11 cellular contexts compared by ENCODE assay signal in genomic region chr13:98443329-98443728, GRCh38.
A peak's percentile ranks its signal among the peaks of the same experiment; 100 is the strongest.
DNase-seq lines count a peak whose midpoint lies in the region; ATAC-seq and TF ChIP-seq lines count a peak whose summit lies in the region.
"Had no signal": no experiment of that assay in that cellular context is flagged by ENCODE, and none has a peak within 500 bp of the region (broad histone marks: within the 10 kb centered on the region; RNA-seq: fewer than 3 reads in every experiment).

No MANE protein-coding gene starts in this region.

- no peak overlapping the region for H3K27ac ChIP-seq in H9 (ENCODE audit: insufficient read length, low read depth, low read length)
- H3K27ac ChIP-seq: ovary, Peyer's patch had no signal

- no peak overlapping the region for H2AK5ac ChIP-seq in H9 (ENCODE audit: insufficient read length, low read length)

- H3K56ac ChIP-seq in H9 (ENCODE audit: insufficient read length, low read depth, low read length) = no peak overlapping the region

- no peaks in the 10 kb centered on the region for H3K23me2 ChIP-seq in H9 (ENCODE audit: insufficient read length, low read depth, low read length, poor library complexity, severe bottlenecking)

- H3K36me3 Mint-ChIP-seq in H9 (ENCODE audit: insufficient read depth in 1 of 3, low read depth in 3 of 3) (peaks cover 14 to 49% (median 46%) of the 10 kb centered on the region in 3 experiments; a peak in 6 of 7 replicates), T-helper 17 cell (ENCODE audit: low read depth) (no peaks in the 10 kb centered on the region)

- H3K4me3 Mint-ChIP-seq in H9 = no peak overlapping the region
- no peak overlapping the region for H3K4me3 Mint-ChIP-seq in T-helper 17 cell
- H3K4me3 Mint-ChIP-seq: CD14-positive monocyte had no signal

- H4K8ac ChIP-seq in H9 (replicated peaks; ENCODE audit: insufficient read length, low read depth, low read length) = no peak overlapping the region

- H2BK20ac ChIP-seq in H9 (ENCODE audit: low read depth, low read length, poor library complexity, severe bottlenecking) = no peak overlapping the region

- H2BK15ac ChIP-seq in H9 (ENCODE audit: low read depth, low read length) = no peak overlapping the region

- H4K91ac ChIP-seq in H9 (ENCODE audit: insufficient read length, low read depth, low read length) = no peak overlapping the region

- no peak overlapping the region for H2BK120ac ChIP-seq in H9 (ENCODE audit: low read depth, low read length, poor library complexity, severe bottlenecking)

- DNase-seq in A172 (ENCODE audit: low spot score) = peak; percentile 67
- DNase-seq in H9 = no peak
- DNase-seq in amniotic stem cell (lab: John Stamatoyannopoulos, UW) = peak; percentile 39
- DNase-seq in islet precursor cell = peak; percentile 95
- DNase-seq in T-helper 17 cell = no peak
- DNase-seq in GM10266 (ENCODE audit: extremely low spot score) = no peak
- DNase-seq: ovary, Peyer's patch had no signal

- H3K4me2 ChIP-seq in H9 (ENCODE audit: insufficient read depth, insufficient read length, low read length) = no peak overlapping the region

- no peak overlapping the region for H2BK12ac ChIP-seq in H9 (ENCODE audit: insufficient read length, low read depth, low read length)

- no peak overlapping the region for H3T11ph ChIP-seq in H9 (ENCODE audit: low read length)

- no peaks in the 10 kb centered on the region for H3K79me1 ChIP-seq in H9 (ENCODE audit: insufficient read depth, low read depth, low read length, poor library complexity, severe bottlenecking)

- H3K27ac Mint-ChIP-seq in H9 (peak overlapping the region; percentile 42 to 67 (median 66); a peak in 6 of 7 replicates), T-helper 17 cell (no peak overlapping the region)

- H3K18ac ChIP-seq in H9 (ENCODE audit: insufficient read length, low read depth, low read length) = no peak overlapping the region

- peaks cover 2% of the 10 kb centered on the region for H4K20me1 ChIP-seq in H9 (ENCODE audit: control insufficient read depth, insufficient read depth, insufficient read length)

- no peak overlapping the region for H2BK5ac ChIP-seq in H9 (ENCODE audit: insufficient read length, low read length)

- H3K14ac ChIP-seq in H9 (ENCODE audit: insufficient read depth, low read length) = no peak overlapping the region

- H3K23ac ChIP-seq in H9 (ENCODE audit: insufficient read length, low read depth, low read length) = no peak overlapping the region

- TF ChIP-seq CTCF in H9 (conservative IDR thresholded peaks at IDR 0.05) (no peak), GM10266 (IDR thresholded peaks at IDR 0.05; ENCODE audit: control insufficient read depth, insufficient read depth, low read depth, missing control alignments) (no peak)

- no peak overlapping the region for H3K4ac ChIP-seq in H9 (ENCODE audit: low read depth, low read length)

- H3K4me1 ChIP-seq in H9 (ENCODE audit: insufficient read depth, low read length) = no peaks in the 10 kb centered on the region; the same call in 1 of the 2 replicates

- no peak for ATAC-seq in T-helper 17 cell
- no peak for ATAC-seq in GM18517 (IDR thresholded peaks at IDR 0.05; ENCODE audit: unreplicated experiment)
- no peak for ATAC-seq in HG03460 (IDR thresholded peaks at IDR 0.05; ENCODE audit: unreplicated experiment)

- no peak overlapping the region for H3K9ac ChIP-seq in H9 (ENCODE audit: extremely low read depth, insufficient read length, low read length)

- H3K27me3 ChIP-seq in H9 (ENCODE audit: insufficient read depth, low read length) = no peaks in the 10 kb centered on the region
- H3K27me3 ChIP-seq: ovary, Peyer's patch had no signal

- no peaks in the 10 kb centered on the region for H3K9me3 Mint-ChIP-seq in H9
- H3K9me3 Mint-ChIP-seq: CD14-positive monocyte had no signal

- H2AFZ ChIP-seq in H9 (ENCODE audit: low read length) = no peak overlapping the region

- H3K4me1 Mint-ChIP-seq in H9 (peaks cover 12 to 15% of the 10 kb centered on the region in 2 experiments), T-helper 17 cell (peaks cover 14% of the 10 kb centered on the region)

- H3K9me3 ChIP-seq in H9 (ENCODE audit: control insufficient read depth, low read depth, low read length) (no peaks in the 10 kb centered on the region), T-helper 17 cell (ENCODE audit: control insufficient read depth, low read length, poor library complexity, severe bottlenecking) (no peaks in the 10 kb centered on the region)
- H3K9me3 ChIP-seq: ovary, Peyer's patch had no signal

- no peaks in the 10 kb centered on the region for H3K79me2 ChIP-seq in H9 (ENCODE audit: insufficient read depth, low read length)

- H3K27me3 Mint-ChIP-seq in H9 (ENCODE audit: low read depth) = peaks cover 2% of the 10 kb centered on the region; the same call in 1 of the 2 replicates
- H3K27me3 Mint-ChIP-seq in T-helper 17 cell = no peaks in the 10 kb centered on the region

- H4K5ac ChIP-seq in H9 (ENCODE audit: insufficient read length, low read depth, low read length) = no peak overlapping the region

- WGBS in H9 (ENCODE audit: extremely low coverage, insufficient read length, low lambda C conversion rate) = no CpG with 5 or more reads among the region's 11 CpGs

Comparison
In these comparisons a context has a peak if more than half of its experiments do, and no peak if none do; other contexts are left out.
1. DNase-seq: peak in A172 (single experiment), amniotic stem cell (single experiment) and islet precursor cell (single experiment); none in H9 (single experiment), T-helper 17 cell (0 of 3) and GM10266 (single experiment).